ENCODE assay signal across 10 cellular contexts in the genomic region with DNA sequence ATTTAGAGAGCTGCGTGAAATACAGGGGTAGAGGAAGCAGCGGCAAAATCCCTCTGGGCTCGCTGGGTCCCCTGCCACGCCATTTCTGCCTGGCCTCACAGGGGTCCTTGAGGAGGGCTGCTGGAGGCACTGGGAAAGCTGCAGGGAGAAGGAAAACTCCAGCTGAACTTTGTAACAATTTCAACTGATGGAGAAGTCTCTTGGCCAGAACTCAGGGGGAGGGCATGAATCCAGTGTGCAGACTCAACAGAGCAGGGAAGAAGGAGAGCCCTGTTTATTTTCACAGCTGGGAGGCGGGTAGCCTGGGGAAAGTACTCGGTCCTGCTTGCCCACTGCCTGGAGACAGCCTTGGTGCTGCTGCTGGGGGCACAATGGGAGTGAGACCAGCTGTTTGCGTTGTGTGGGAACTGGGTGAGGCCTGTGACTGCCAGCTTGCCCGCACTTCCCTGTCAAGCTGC.
A peak's percentile ranks its signal among the peaks of the same experiment; 100 is the strongest.
DNase-seq lines count a peak whose midpoint lies in the region; ATAC-seq and TF ChIP-seq lines count a peak whose summit lies in the region.
"Had no signal": no experiment of that assay in that cellular context is flagged by ENCODE, and none has a peak within 500 bp of the region (broad histone marks: within the 10 kb centered on the region; RNA-seq: fewer than 3 reads in every experiment).

No MANE protein-coding gene starts in this region.

- no peak for TF ChIP-seq CTCF in suprapubic skin (IDR thresholded peaks at IDR 0.05)

- H3K36me3 ChIP-seq in suprapubic skin = no peaks in the 10 kb centered on the region

- peak overlapping the region; percentile 54 for H3K27ac ChIP-seq in caudate nucleus (ENCODE audit: low read depth, low read length)
- H3K27ac ChIP-seq in layer of hippocampus (ENCODE audit: low read depth, low read length) = peak overlapping the region; percentile 65
- peak overlapping the region; percentile 29 for H3K27ac ChIP-seq in suprapubic skin

- peak; percentile 53 for DNase-seq in NCI-H1105 treated with DMSO at 0.1 percent for 48 hours (lab: John Stamatoyannopoulos, UW)
- peak in 21 of 61 donors; percentile 2 to 51 (median 13) for DNase-seq in caudate nucleus (lab: John Stamatoyannopoulos, UW)
- DNase-seq in suprapubic skin (ENCODE audit: low spot score in 2 of 2) = no peak
- no peak for DNase-seq in activated CD4-positive, CD25-positive, alpha-beta regulatory T cell treated with anti-CD3 and anti-CD28 coated beads, Interleukin-2, amount 50 U/mL, for 72 hours
- DNase-seq in dedifferentiated amniotic fluid mesenchymal stem cell (ENCODE audit: extremely low spot score) = no peak
- DNase-seq in activated CD8-positive, alpha-beta memory T cell treated with anti-CD3 and anti-CD28 coated beads, Interleukin-2, amount 10 ng/mL, durations not matched to agents 7 days and 5 days = no peak
- DNase-seq: activated CD4-positive, alpha-beta T cell treated with anti-CD3 and anti-CD28 coated beads, Interleukin-2, amount 50 U/mL, for 1 hour; effector memory CD4-positive, alpha-beta T cell had no signal

- CTCF ChIA-PET in activated CD8-positive, alpha-beta memory T cell treated with anti-CD3 and anti-CD28 coated beads, Interleukin-2, amount 10 ng/mL, durations not matched to agents 7 days and 5 days (lab: Charles Lee) = interaction anchor here (1.1 kb wide), 1 partner anchor 46 kb away, joined by 3 read pairs; no protein-coding TSS in a partner anchor

- H3K4me1 Mint-ChIP-seq in activated CD8-positive, alpha-beta memory T cell treated with anti-CD3 and anti-CD28 coated beads, Interleukin-2, amount 10 ng/mL, durations not matched to agents 7 days and 5 days = no peaks in the 10 kb centered on the region

- no peak overlapping the region for H3K4me3 Mint-ChIP-seq in activated CD8-positive, alpha-beta memory T cell treated with anti-CD3 and anti-CD28 coated beads, Interleukin-2, amount 10 ng/mL, durations not matched to agents 7 days and 5 days

- H3K27ac Mint-ChIP-seq in activated CD8-positive, alpha-beta memory T cell treated with anti-CD3 and anti-CD28 coated beads, Interleukin-2, amount 10 ng/mL, durations not matched to agents 7 days and 5 days = no peak overlapping the region

- H3K27me3 ChIP-seq in layer of hippocampus (ENCODE audit: control insufficient read depth, insufficient read depth, low read length) (no peaks in the 10 kb centered on the region), suprapubic skin (no peaks in the 10 kb centered on the region)

- H3K36me3 Mint-ChIP-seq in activated CD8-positive, alpha-beta memory T cell treated with anti-CD3 and anti-CD28 coated beads, Interleukin-2, amount 10 ng/mL, durations not matched to agents 7 days and 5 days = no peaks in the 10 kb centered on the region

- peaks cover 11% of the 10 kb centered on the region for H3K27me3 Mint-ChIP-seq in activated CD8-positive, alpha-beta memory T cell treated with anti-CD3 and anti-CD28 coated beads, Interleukin-2, amount 10 ng/mL, durations not matched to agents 7 days and 5 days

- no peaks in the 10 kb centered on the region for H3K9me3 ChIP-seq in suprapubic skin

- no peak for ATAC-seq in HG03442 (IDR thresholded peaks at IDR 0.05; ENCODE audit: unreplicated experiment)
- ATAC-seq in activated CD8-positive, alpha-beta memory T cell treated with anti-CD3 and anti-CD28 coated beads, Interleukin-2, amount 10 ng/mL, durations not matched to agents 7 days and 5 days = no peak

- H3K4me1 ChIP-seq in suprapubic skin = peaks cover 7% of the 10 kb centered on the region

- no peak for TF ChIP-seq EP300 in suprapubic skin (IDR thresholded peaks at IDR 0.05)

- no peaks in the 10 kb centered on the region for H3K9me3 Mint-ChIP-seq in activated CD8-positive, alpha-beta memory T cell treated with anti-CD3 and anti-CD28 coated beads, Interleukin-2, amount 10 ng/mL, durations not matched to agents 7 days and 5 days (ENCODE audit: low read depth)

- peak overlapping the region; percentile 5 for H3K4me3 ChIP-seq in suprapubic skin

- 80% methylated on average over 6 of the region's 8 CpGs for WGBS in suprapubic skin

- TF ChIP-seq POLR2A in suprapubic skin (IDR thresholded peaks at IDR 0.05) = no peak
